Comparison of ENCODE assay signal across 18 cellular contexts in genomic region chr6:108721308-108721707, GRCh38.
A peak's percentile ranks its signal among the peaks of the same experiment; 100 is the strongest.
DNase-seq lines count a peak whose midpoint lies in the region; ATAC-seq, FAIRE-seq and TF ChIP-seq lines count a peak whose summit lies in the region.
"Had no signal": no experiment of that assay in that cellular context is flagged by ENCODE, and none has a peak within 500 bp of the region (broad histone marks: within the 10 kb centered on the region; RNA-seq: fewer than 3 reads in every experiment).

No MANE protein-coding gene starts in this region.

- H3K4me3 ChIP-seq in left ventricle myocardium inferior (no peak overlapping the region), keratinocyte (ENCODE audit: control insufficient read depth in 2 of 3, extremely low read depth in 1 of 3, insufficient read depth in 2 of 3, low read depth in 1 of 3, low read length in 3 of 3) (no peak overlapping the region)

- no peak overlapping the region for H3K4me2 ChIP-seq in keratinocyte (ENCODE audit: control insufficient read depth, extremely low read depth, insufficient read depth, low read depth, low read length)

- H3K4me1 Mint-ChIP-seq in WTC11 = peaks cover 18% of the 10 kb centered on the region
- H3K4me1 Mint-ChIP-seq: B cell had no signal

- no peak for DNase-seq in left ventricle myocardium inferior
- DNase-seq in left cardiac atrium = no peak
- no peak for DNase-seq in WTC11 (ENCODE audit: low spot score)
- no peak for DNase-seq in keratinocyte (ENCODE audit: low read depth, low spot score)
- no peak for DNase-seq in anterior cingulate cortex (lab: John Stamatoyannopoulos, UW)
- DNase-seq in DMS153 treated with DMSO at 0.1 percent for 48 hours (lab: John Stamatoyannopoulos, UW; ENCODE audit: unreplicated experiment) = no peak
- no peak for DNase-seq in stimulated activated naive CD4-positive, alpha-beta T cell treated with Interleukin-2 at 50 U/mL for 16 hours (lab: John Stamatoyannopoulos, UW)
- DNase-seq: CD4-positive, CD25-positive, alpha-beta regulatory T cell; COR-L47; GF-D8; NCI-H1694 treated with DMSO at 0.1 percent for 48 hours; NCI-H2107; NCI-H510A; NCI-H748 treated with DMSO at 0.1 percent for 48 hours; SIG-M5 had no signal

- H2AFZ ChIP-seq in keratinocyte (ENCODE audit: control insufficient read depth, low read length) = no peak overlapping the region

- no peak overlapping the region for H3K9ac ChIP-seq in keratinocyte (ENCODE audit: control insufficient read depth, extremely low read depth, insufficient read depth, low read length)

- CTCF ChIA-PET in WTC11 (lab: Charles Lee) = interaction anchor here (0.6 to 1.0 kb wide), 2 partner anchors 74 to 116 kb away, joined by 3 read pairs; no protein-coding TSS in a partner anchor

- H3K27ac ChIP-seq in left ventricle myocardium inferior (replicated peaks) (peak overlapping the region; percentile 8), keratinocyte (ENCODE audit: control insufficient read depth, insufficient read depth, low read length) (no peak overlapping the region)

- no peaks in the 10 kb centered on the region for H3K79me2 ChIP-seq in keratinocyte (ENCODE audit: control insufficient read depth, insufficient read depth, low read length)

- H3K36me3 ChIP-seq in left ventricle myocardium inferior = no peaks in the 10 kb centered on the region
- no peaks in the 10 kb centered on the region for H3K36me3 ChIP-seq in keratinocyte (ENCODE audit: control insufficient read depth in 2 of 2, extremely low read depth in 1 of 2, insufficient read depth in 2 of 2, low read length in 2 of 2)

- POLR2A ChIA-PET in WTC11 (lab: Charles Lee) = interaction anchor here (0.7 kb wide), 1 partner anchor 22 kb away, joined by 3 read pairs; no protein-coding TSS in a partner anchor

- dilution Hi-C loops in keratinocyte (cut with MboI; ENCODE audit: extremely low pct_ligation_motif_present, low sequenced_read_pairs) = no loop called here

- H3K27me3 Mint-ChIP-seq in WTC11 (ENCODE audit: low read depth) = no peaks in the 10 kb centered on the region; the same call in 1 of the 2 replicates

- intact Hi-C loops in left ventricle myocardium inferior (cut with micrococcal nuclease) = no loop called here
- intact Hi-C loops in left cardiac atrium (cut with DNase I) = no loop called here

- H3K27me3 ChIP-seq in left ventricle myocardium inferior (ENCODE audit: low read depth) (no peaks in the 10 kb centered on the region), keratinocyte (ENCODE audit: control insufficient read depth, extremely low read depth, insufficient read depth, low read length) (no peaks in the 10 kb centered on the region)

- peaks cover 13% of the 10 kb centered on the region for H3K4me1 ChIP-seq in left ventricle myocardium inferior
- H3K4me1 ChIP-seq in keratinocyte (ENCODE audit: control insufficient read depth, extremely low read depth, insufficient read depth, low read length) = no peaks in the 10 kb centered on the region

- peaks cover 13% of the 10 kb centered on the region for H3K36me3 Mint-ChIP-seq in WTC11

- no peak overlapping the region for H3K4me3 Mint-ChIP-seq in WTC11
- H3K4me3 Mint-ChIP-seq: B cell; CD4-positive, CD25-positive, alpha-beta regulatory T cell had no signal

- ATAC-seq in left cardiac atrium (no peak), WTC11 (no peak), GM21447 (IDR thresholded peaks at IDR 0.05; ENCODE audit: unreplicated experiment) (no peak)

- H3K9me3 ChIP-seq in left ventricle myocardium inferior (replicated peaks) = peaks cover 15% of the 10 kb centered on the region
- H3K9me3 ChIP-seq in keratinocyte (ENCODE audit: control insufficient read depth, low read depth, low read length) = no peaks in the 10 kb centered on the region

- H3K9me3 Mint-ChIP-seq in WTC11 = peaks cover 16% of the 10 kb centered on the region

- peak; percentile 53 for FAIRE-seq in keratinocyte (lab: Jason Lieb, UNC)
- FAIRE-seq: H54 had no signal

- H4K20me1 ChIP-seq in keratinocyte (ENCODE audit: control insufficient read depth, extremely low read depth, insufficient read depth, low read length) = no peaks in the 10 kb centered on the region

- H3K27ac Mint-ChIP-seq in WTC11 = peak overlapping the region; percentile 62
- H3K27ac Mint-ChIP-seq: B cell; CD4-positive, CD25-positive, alpha-beta regulatory T cell had no signal

- TF ChIP-seq CTCF in left ventricle myocardium inferior (IDR thresholded peaks at IDR 0.05; ENCODE audit: borderline replicate concordance) (no peak), WTC11 (IDR thresholded peaks at IDR 0.05) (no peak), keratinocyte (optimal IDR thresholded peaks at IDR 0.05 in 1 of 3, IDR thresholded peaks at IDR 0.05 in 1 of 3, conservative IDR thresholded peaks at IDR 0.05 in 1 of 3; ENCODE audit: extremely low read depth in 1 of 3, insufficient read depth in 2 of 3, low read length in 3 of 3) (no peak)

- no peaks in the 10 kb centered on the region for H3K9me1 ChIP-seq in keratinocyte (ENCODE audit: control insufficient read depth, extremely low read depth, insufficient read depth, low read length)

TF ChIP-seq in WTC11, 78 proteins besides CTCF, POLR2A, EP300 and RAD21:
- TF ChIP-seq ZNF671 (CRISPR knock-in tag; IDR thresholded peaks at IDR 0.05) (no peak), CREB1 (CRISPR knock-in tag; IDR thresholded peaks at IDR 0.05) (no peak), PREB (CRISPR knock-in tag; IDR thresholded peaks at IDR 0.05; ENCODE audit: borderline replicate concordance) (no peak)
- TF ChIP-seq, protein P1, sequence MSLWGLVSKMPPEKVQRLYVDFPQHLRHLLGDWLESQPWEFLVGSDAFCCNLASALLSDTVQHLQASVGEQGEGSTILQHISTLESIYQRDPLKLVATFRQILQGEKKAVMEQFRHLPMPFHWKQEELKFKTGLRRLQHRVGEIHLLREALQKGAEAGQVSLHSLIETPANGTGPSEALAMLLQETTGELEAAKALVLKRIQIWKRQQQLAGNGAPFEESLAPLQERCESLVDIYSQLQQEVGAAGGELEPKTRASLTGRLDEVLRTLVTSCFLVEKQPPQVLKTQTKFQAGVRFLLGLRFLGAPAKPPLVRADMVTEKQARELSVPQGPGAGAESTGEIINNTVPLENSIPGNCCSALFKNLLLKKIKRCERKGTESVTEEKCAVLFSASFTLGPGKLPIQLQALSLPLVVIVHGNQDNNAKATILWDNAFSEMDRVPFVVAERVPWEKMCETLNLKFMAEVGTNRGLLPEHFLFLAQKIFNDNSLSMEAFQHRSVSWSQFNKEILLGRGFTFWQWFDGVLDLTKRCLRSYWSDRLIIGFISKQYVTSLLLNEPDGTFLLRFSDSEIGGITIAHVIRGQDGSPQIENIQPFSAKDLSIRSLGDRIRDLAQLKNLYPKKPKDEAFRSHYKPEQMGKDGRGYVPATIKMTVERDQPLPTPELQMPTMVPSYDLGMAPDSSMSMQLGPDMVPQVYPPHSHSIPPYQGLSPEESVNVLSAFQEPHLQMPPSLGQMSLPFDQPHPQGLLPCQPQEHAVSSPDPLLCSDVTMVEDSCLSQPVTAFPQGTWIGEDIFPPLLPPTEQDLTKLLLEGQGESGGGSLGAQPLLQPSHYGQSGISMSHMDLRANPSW (CRISPR knock-in tag; conservative IDR thresholded peaks at IDR 0.05; ENCODE audit: low read depth) = no peak
- TF ChIP-seq, protein P2, sequence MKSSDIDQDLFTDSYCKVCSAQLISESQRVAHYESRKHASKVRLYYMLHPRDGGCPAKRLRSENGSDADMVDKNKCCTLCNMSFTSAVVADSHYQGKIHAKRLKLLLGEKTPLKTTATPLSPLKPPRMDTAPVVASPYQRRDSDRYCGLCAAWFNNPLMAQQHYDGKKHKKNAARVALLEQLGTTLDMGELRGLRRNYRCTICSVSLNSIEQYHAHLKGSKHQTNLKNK (CRISPR knock-in tag; IDR thresholded peaks at IDR 0.05) = no peak
